8 cellular contexts compared by ENCODE assay signal in the genomic region with DNA sequence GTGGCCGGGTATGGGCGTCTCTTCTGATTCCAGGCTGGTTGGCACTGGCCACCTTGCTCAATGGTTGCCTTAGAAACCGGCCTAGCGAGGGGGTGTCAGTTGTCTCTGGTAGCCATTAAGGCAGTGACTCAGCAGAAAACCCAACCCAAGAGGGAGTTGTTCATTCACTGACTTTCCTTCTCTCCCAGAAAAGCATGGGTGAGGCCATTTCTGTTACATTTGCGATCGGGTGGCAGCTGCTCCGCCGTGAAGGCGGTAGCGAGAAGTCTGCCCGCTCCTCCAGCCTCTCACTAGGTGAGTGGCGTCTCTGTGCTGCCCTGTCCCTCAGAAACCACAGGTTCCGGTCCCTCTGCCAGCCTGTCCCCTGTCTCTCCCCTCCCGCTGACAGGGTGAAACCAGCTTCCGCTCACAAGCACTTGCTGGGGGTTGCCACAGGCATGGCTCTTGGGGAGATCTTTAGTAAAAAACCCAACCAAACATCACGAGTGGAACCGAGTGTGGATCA. TPM values are rescaled to one million over a fixed set of nuclear protein-coding genes. Genes with fewer than 3 reads are reported as not detected.
DNase-seq lines count a peak whose midpoint lies in the region; ATAC-seq, FAIRE-seq and TF ChIP-seq lines count a peak whose summit lies in the region.

No MANE protein-coding gene starts in this region.

- peak overlapping the region; percentile 62 for H3K4me3 Mint-ChIP-seq in activated CD4-positive, alpha-beta T cell treated with anti-CD3 and anti-CD28 coated beads, Interleukin-2, amount 10 ng/mL, durations not matched to agents 24 days and 14 days
- H3K4me3 Mint-ChIP-seq in progenitor cell of endocrine pancreas (ENCODE audit: low read depth), result no peak overlapping the region

- H3K4me1 Mint-ChIP-seq in activated CD4-positive, alpha-beta T cell treated with anti-CD3 and anti-CD28 coated beads, Interleukin-2, amount 10 ng/mL, durations not matched to agents 24 days and 14 days, result peaks cover 11% of the 10 kb centered on the region
- peaks cover 13% of the 10 kb centered on the region for H3K4me1 Mint-ChIP-seq in progenitor cell of endocrine pancreas (ENCODE audit: low read depth)

- no peak for TF ChIP-seq POLR2A in testis (IDR thresholded peaks at IDR 0.05)

- H3K27ac ChIP-seq in small intestine (ENCODE audit: low read depth in 1 of 2, low read length in 1 of 2) (peak overlapping the region in 1 of 2 donors; percentile 18), testis (no peak overlapping the region)

- 70 to 82% (median 70%) methylated on average over 16 to 17 of the region's 17 CpGs for WGBS in small intestine, 3 donors
- 78 to 84% methylated on average over 12 to 15 of the region's 17 CpGs for WGBS in testis, 2 donors

- H3K27me3 ChIP-seq in small intestine (ENCODE audit: control insufficient read depth in 2 of 2, insufficient read depth in 2 of 2, low read length in 2 of 2), result no peaks in the 10 kb centered on the region
- H3K27me3 ChIP-seq in testis, result no peaks in the 10 kb centered on the region

- DNase-seq in AG09309 (ENCODE audit: low read depth) (peak; percentile 57), NCI-H1436 (lab: John Stamatoyannopoulos, UW) (peak; percentile 89), fibroblast of villous mesenchyme (ENCODE audit: low read depth) (peak; percentile 48), progenitor cell of endocrine pancreas (ENCODE audit: low spot score, unreplicated experiment) (no peak), small intestine (no peak), testis (no peak)
- DNase-seq in activated CD4-positive, alpha-beta T cell treated with anti-CD3 and anti-CD28 coated beads, Interleukin-2, amount 10 ng/mL, durations not matched to agents 24 days and 14 days, result peak; percentile 75

- no peaks in the 10 kb centered on the region for H3K27me3 Mint-ChIP-seq in activated CD4-positive, alpha-beta T cell treated with anti-CD3 and anti-CD28 coated beads, Interleukin-2, amount 10 ng/mL, durations not matched to agents 24 days and 14 days
- H3K27me3 Mint-ChIP-seq in progenitor cell of endocrine pancreas, result no peaks in the 10 kb centered on the region

- H3K4me3 ChIP-seq in AG09309 (ENCODE audit: control insufficient read depth, low read depth, low read length) (no peak overlapping the region; the same call in 1 of the 2 replicates), fibroblast of villous mesenchyme (ENCODE audit: low read depth, low read length) (no peak overlapping the region), small intestine (ENCODE audit: low read depth in 1 of 2, low read length in 2 of 2) (no peak overlapping the region), testis (no peak overlapping the region)

- peak; percentile 48 for ATAC-seq in GM18868 (IDR thresholded peaks at IDR 0.05; ENCODE audit: unreplicated experiment)

- no peaks in the 10 kb centered on the region for H3K9me3 Mint-ChIP-seq in activated CD4-positive, alpha-beta T cell treated with anti-CD3 and anti-CD28 coated beads, Interleukin-2, amount 10 ng/mL, durations not matched to agents 24 days and 14 days
- H3K9me3 Mint-ChIP-seq in progenitor cell of endocrine pancreas (ENCODE audit: low read depth), result peaks cover 15% of the 10 kb centered on the region

- H3K4me1 ChIP-seq in small intestine (ENCODE audit: control insufficient read depth in 2 of 2, insufficient read depth in 1 of 2, low read depth in 1 of 2, low read length in 1 of 2) (no peaks in the 10 kb centered on the region), testis (no peaks in the 10 kb centered on the region)

- intact Hi-C loops in activated CD4-positive, alpha-beta T cell treated with anti-CD3 and anti-CD28 coated beads, Interleukin-2, amount 10 ng/mL, durations not matched to agents 24 days and 14 days (cut with micrococcal nuclease), result no loop called here
- intact Hi-C loops in testis (cut with DNase I; ENCODE audit: low total_unique reads), result no loop called here

- H3K36me3 ChIP-seq in small intestine (ENCODE audit: control insufficient read depth in 2 of 2, insufficient read depth in 2 of 2, low read length in 2 of 2), result no peaks in the 10 kb centered on the region
- H3K36me3 ChIP-seq in testis (ENCODE audit: low read depth, missing control alignments), result no peaks in the 10 kb centered on the region

- H3K36me3 Mint-ChIP-seq in activated CD4-positive, alpha-beta T cell treated with anti-CD3 and anti-CD28 coated beads, Interleukin-2, amount 10 ng/mL, durations not matched to agents 24 days and 14 days (ENCODE audit: low read depth), result peaks cover 14% of the 10 kb centered on the region
- peaks cover 4% of the 10 kb centered on the region for H3K36me3 Mint-ChIP-seq in progenitor cell of endocrine pancreas (ENCODE audit: insufficient read depth)

- no peak for TF ChIP-seq CTCF in AG09309 (IDR thresholded peaks at IDR 0.05; ENCODE audit: control insufficient read depth, insufficient read depth, low read depth, low read length, missing control alignments)
- no peak for TF ChIP-seq CTCF in fibroblast of villous mesenchyme (IDR thresholded peaks at IDR 0.05; ENCODE audit: insufficient read depth, low read depth, low read length)
- TF ChIP-seq CTCF in progenitor cell of endocrine pancreas (IDR thresholded peaks at IDR 0.05; ENCODE audit: unreplicated experiment), result no peak
- no peak for TF ChIP-seq CTCF in testis (IDR thresholded peaks at IDR 0.05)

- H3K9me3 ChIP-seq in small intestine (ENCODE audit: control insufficient read depth, low read depth), result no peaks in the 10 kb centered on the region
- no peaks in the 10 kb centered on the region for H3K9me3 ChIP-seq in testis

- peak overlapping the region; percentile 88 for H3K27ac Mint-ChIP-seq in activated CD4-positive, alpha-beta T cell treated with anti-CD3 and anti-CD28 coated beads, Interleukin-2, amount 10 ng/mL, durations not matched to agents 24 days and 14 days
- peak overlapping the region; percentile 92 for H3K27ac Mint-ChIP-seq in progenitor cell of endocrine pancreas

- no peak for FAIRE-seq in small intestine (lab: Jason Lieb, UNC)

RNA-seq across cellular contexts. Expression of a gene that starts 17.4 kb away (rescaled TPM):
- total RNA-seq in activated CD4-positive, alpha-beta T cell treated with anti-CD3 and anti-CD28 coated beads, Interleukin-2, amount 10 ng/mL, durations not matched to agents 24 days and 14 days, result 177 and 192 TPM in 2 replicates
- total RNA-seq in fibroblast of villous mesenchyme (62.6 and 102 TPM in 2 replicates), progenitor cell of endocrine pancreas (95.8 and 96.9 TPM in 2 replicates), testis (10 to 100 TPM; 77.6 to 90.8 TPM)
- polyA plus RNA-seq in small intestine (100 to 1,000 TPM; 115 to 135 (median 118) TPM), testis (ENCODE audit: insufficient read depth, low read depth, low replicate concordance) (48.6 TPM)

RNA-seq across cellular contexts. Expression of a gene that starts 29.7 kb away (rescaled TPM):
- 2.4 and 3.8 TPM in 2 replicates for total RNA-seq in activated CD4-positive, alpha-beta T cell treated with anti-CD3 and anti-CD28 coated beads, Interleukin-2, amount 10 ng/mL, durations not matched to agents 24 days and 14 days
- total RNA-seq in fibroblast of villous mesenchyme, result 5.2 and 7.1 TPM in 2 replicates
- 10.2 and 11.7 TPM in 2 replicates for total RNA-seq in progenitor cell of endocrine pancreas
- 10 to 100 TPM in 1 of 3 donors, 1 to 10 TPM in 2; 4.2 to 10.1 (median 4.3) TPM for polyA plus RNA-seq in small intestine
- total RNA-seq in testis, result 10 to 100 TPM; 13.1 to 15.7 TPM
- 6.1 TPM for polyA plus RNA-seq in testis (ENCODE audit: insufficient read depth, low read depth, low replicate concordance)

RNA-seq across cellular contexts. Expression of a gene that starts 30.6 kb away (rescaled TPM):
- total RNA-seq in activated CD4-positive, alpha-beta T cell treated with anti-CD3 and anti-CD28 coated beads, Interleukin-2, amount 10 ng/mL, durations not matched to agents 24 days and 14 days, result 107 and 109 TPM in 2 replicates
- total RNA-seq in fibroblast of villous mesenchyme (28.1 and 28.3 TPM in 2 replicates), progenitor cell of endocrine pancreas (105 and 121 TPM in 2 replicates), testis (100 to 1,000 TPM; 102 to 115 TPM)
- polyA plus RNA-seq in small intestine (10 to 100 TPM in 1 of 3 donors, 1 to 10 TPM in 2; 7.6 to 29.6 (median 9.5) TPM), testis (ENCODE audit: insufficient read depth, low read depth, low replicate concordance) (32.3 TPM)

RNA-seq across cellular contexts. Expression of a gene that starts 57.8 kb away (rescaled TPM):
- 13.7 and 15.1 TPM in 2 replicates for total RNA-seq in activated CD4-positive, alpha-beta T cell treated with anti-CD3 and anti-CD28 coated beads, Interleukin-2, amount 10 ng/mL, durations not matched to agents 24 days and 14 days
- total RNA-seq in fibroblast of villous mesenchyme (4.3 and 12.6 TPM in 2 replicates), progenitor cell of endocrine pancreas (2.5 and 3.3 TPM in 2 replicates), testis (1 to 10 TPM; 2.8 to 3.4 TPM)
- polyA plus RNA-seq in small intestine (10 to 100 TPM in 2 of 3 donors, 1 to 10 TPM in 1; 5.1 to 32.4 (median 11.3) TPM), testis (ENCODE audit: insufficient read depth, low read depth, low replicate concordance) (4.8 TPM)

Comparison
In these comparisons a context has a peak if more than half of its experiments do, and no peak if none do; other contexts are left out.
1. DNase-seq: peak in AG09309 (single experiment), NCI-H1436 (single experiment), activated CD4-positive, alpha-beta T cell treated with anti-CD3 and anti-CD28 coated beads, Interleukin-2, amount 10 ng/mL, durations not matched to agents 24 days and 14 days (single experiment) and fibroblast of villous mesenchyme (single experiment); none in progenitor cell of endocrine pancreas (single experiment), small intestine (single experiment) and testis (single experiment).